In the genomic region with DNA sequence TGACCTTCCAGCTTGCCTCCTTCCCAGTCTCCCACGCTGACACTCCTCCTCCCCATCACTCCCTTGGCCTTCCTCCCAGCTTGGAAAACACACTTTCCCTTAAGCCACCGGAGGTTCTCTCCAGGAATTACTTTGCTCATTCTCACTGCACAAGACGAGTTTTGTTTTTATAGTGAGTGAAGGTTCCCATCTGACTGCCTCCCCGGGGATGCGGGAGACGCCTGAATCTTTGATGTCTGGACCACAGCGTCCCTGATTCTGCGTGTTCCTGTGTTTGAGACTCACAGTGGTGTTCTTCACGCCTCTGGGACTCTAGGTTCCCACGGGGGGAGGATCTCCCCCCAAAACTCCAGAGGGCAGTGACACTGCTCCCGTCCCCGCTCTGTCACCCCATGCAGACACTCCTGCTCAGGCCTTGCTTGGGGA, we compare ENCODE assay signal across 15 cellular contexts. TPM values are rescaled to one million over a fixed set of nuclear protein-coding genes. Genes with fewer than 3 reads are reported as not detected.
A peak's percentile ranks its signal among the peaks of the same experiment; 100 is the strongest.
DNase-seq lines count a peak whose midpoint lies in the region; ATAC-seq lines count a peak whose summit lies in the region.
"Had no signal": no experiment of that assay in that cellular context is flagged by ENCODE, and none has a peak within 500 bp of the region (broad histone marks: within the 10 kb centered on the region; RNA-seq: fewer than 3 reads in every experiment).

No MANE protein-coding gene starts in this region.

- POLR2A ChIA-PET in activated CD4-positive, alpha-beta memory T cell treated with anti-CD3 and anti-CD28 coated beads, Interleukin-2, amount 10 ng/mL, durations not matched to agents 7 days and 5 days (lab: Charles Lee): interaction anchor here (1.4 to 1.9 kb wide), 2 partner anchors 8 to 20 kb away, joined by 5 to 11 read pairs; no protein-coding TSS in a partner anchor
- POLR2A ChIA-PET in activated CD4-positive, alpha-beta memory T cell treated with anti-CD3 and anti-CD28 coated beads for 36 hours (lab: Charles Lee): no interaction called here

- CTCF ChIA-PET in activated CD4-positive, alpha-beta memory T cell treated with anti-CD3 and anti-CD28 coated beads, Interleukin-2, amount 10 ng/mL, durations not matched to agents 7 days and 5 days (lab: Charles Lee): no interaction called here
- CTCF ChIA-PET in activated CD4-positive, alpha-beta memory T cell treated with anti-CD3 and anti-CD28 coated beads for 36 hours (lab: Charles Lee): interaction anchor here (0.8 kb wide), 1 partner anchor 22 kb away, joined by 3 read pairs; no protein-coding TSS in a partner anchor

- H3K9me3 Mint-ChIP-seq in activated CD4-positive, alpha-beta memory T cell treated with anti-CD3 and anti-CD28 coated beads, Interleukin-2, amount 10 ng/mL, durations not matched to agents 7 days and 5 days: no peaks in the 10 kb centered on the region
- H3K9me3 Mint-ChIP-seq in activated CD4-positive, alpha-beta memory T cell treated with anti-CD3 and anti-CD28 coated beads for 36 hours: no peaks in the 10 kb centered on the region
- H3K9me3 Mint-ChIP-seq in effector memory CD8-positive, alpha-beta T cell: no peaks in the 10 kb centered on the region
- H3K9me3 Mint-ChIP-seq in stimulated activated naive B cell treated with anti-CD40 and anti-IgM and Interleukin-4, amounts not matched to agents 10 μg/mL and 1 μg/mL and 100 μg/mL, for 72 hours: no peaks in the 10 kb centered on the region

- H3K36me3 Mint-ChIP-seq in activated CD4-positive, alpha-beta memory T cell treated with anti-CD3 and anti-CD28 coated beads, Interleukin-2, amount 10 ng/mL, durations not matched to agents 7 days and 5 days (ENCODE audit: low read depth): peaks cover 3% of the 10 kb centered on the region
- H3K36me3 Mint-ChIP-seq in activated CD4-positive, alpha-beta memory T cell treated with anti-CD3 and anti-CD28 coated beads for 36 hours: no peaks in the 10 kb centered on the region
- H3K36me3 Mint-ChIP-seq in effector memory CD8-positive, alpha-beta T cell (ENCODE audit: insufficient read depth): peaks cover 10% of the 10 kb centered on the region
- H3K36me3 Mint-ChIP-seq in stimulated activated naive B cell treated with anti-CD40 and anti-IgM and Interleukin-4, amounts not matched to agents 10 μg/mL and 1 μg/mL and 100 μg/mL, for 72 hours: no peaks in the 10 kb centered on the region

- ATAC-seq in effector memory CD8-positive, alpha-beta T cell (replicated peaks): no peak
- ATAC-seq in stimulated activated naive B cell treated with anti-CD40 and anti-IgM and Interleukin-4, amounts not matched to agents 10 μg/mL and 1 μg/mL and 100 μg/mL, for 72 hours (replicated peaks): no peak
- no peak for ATAC-seq in HG03045 (IDR thresholded peaks at IDR 0.05; ENCODE audit: unreplicated experiment)

- intact Hi-C loops in activated CD4-positive, alpha-beta memory T cell treated with anti-CD3 and anti-CD28 coated beads for 36 hours (cut with micrococcal nuclease): no loop called here

- H3K4me1 Mint-ChIP-seq in activated CD4-positive, alpha-beta memory T cell treated with anti-CD3 and anti-CD28 coated beads, Interleukin-2, amount 10 ng/mL, durations not matched to agents 7 days and 5 days: peaks cover 69% of the 10 kb centered on the region
- peaks cover 55% of the 10 kb centered on the region for H3K4me1 Mint-ChIP-seq in activated CD4-positive, alpha-beta memory T cell treated with anti-CD3 and anti-CD28 coated beads for 36 hours (ENCODE audit: low read depth)
- peaks cover 41 to 49% of the 10 kb centered on the region in 2 donors for H3K4me1 Mint-ChIP-seq in effector memory CD8-positive, alpha-beta T cell (ENCODE audit: low read depth in 2 of 2)
- peaks cover 34 to 51% of the 10 kb centered on the region in 2 donors for H3K4me1 Mint-ChIP-seq in stimulated activated naive B cell treated with anti-CD40 and anti-IgM and Interleukin-4, amounts not matched to agents 10 μg/mL and 1 μg/mL and 100 μg/mL, for 72 hours

- no peak for DNase-seq in activated CD4-positive, alpha-beta memory T cell treated with anti-CD3 and anti-CD28 coated beads, Interleukin-2, amount 10 ng/mL, durations not matched to agents 7 days and 5 days
- no peak for DNase-seq in activated CD4-positive, alpha-beta memory T cell treated with anti-CD3 and anti-CD28 coated beads for 36 hours
- no peak for DNase-seq in effector memory CD8-positive, alpha-beta T cell
- peak; percentile 73 for DNase-seq in midbrain (lab: John Stamatoyannopoulos, UW)
- DNase-seq in effector CD4-positive, alpha-beta T cell: no peak
- DNase-seq in stimulated activated naive B cell treated with anti-CD40 and anti-IgM and Interleukin-4, amounts not matched to agents 10 μg/mL and 1 μg/mL and 100 μg/mL, for 72 hours: no peak
- DNase-seq: activated CD4-positive, alpha-beta T cell treated with anti-CD3 and anti-CD28 coated beads for 4 hours; DND-41; islet precursor cell; NCI-H774 had no signal

- no peak overlapping the region for H3K4me3 Mint-ChIP-seq in activated CD4-positive, alpha-beta memory T cell treated with anti-CD3 and anti-CD28 coated beads, Interleukin-2, amount 10 ng/mL, durations not matched to agents 7 days and 5 days
- no peak overlapping the region for H3K4me3 Mint-ChIP-seq in activated CD4-positive, alpha-beta memory T cell treated with anti-CD3 and anti-CD28 coated beads for 36 hours
- peak overlapping the region in 1 of 2 donors; percentile 29 for H3K4me3 Mint-ChIP-seq in effector memory CD8-positive, alpha-beta T cell
- no peak overlapping the region for H3K4me3 Mint-ChIP-seq in stimulated activated naive B cell treated with anti-CD40 and anti-IgM and Interleukin-4, amounts not matched to agents 10 μg/mL and 1 μg/mL and 100 μg/mL, for 72 hours

- H3K27ac Mint-ChIP-seq in activated CD4-positive, alpha-beta memory T cell treated with anti-CD3 and anti-CD28 coated beads, Interleukin-2, amount 10 ng/mL, durations not matched to agents 7 days and 5 days: peak overlapping the region; percentile 40
- no peak overlapping the region for H3K27ac Mint-ChIP-seq in activated CD4-positive, alpha-beta memory T cell treated with anti-CD3 and anti-CD28 coated beads for 36 hours
- H3K27ac Mint-ChIP-seq in effector memory CD8-positive, alpha-beta T cell: peak overlapping the region; percentile 57 to 88
- no peak overlapping the region for H3K27ac Mint-ChIP-seq in stimulated activated naive B cell treated with anti-CD40 and anti-IgM and Interleukin-4, amounts not matched to agents 10 μg/mL and 1 μg/mL and 100 μg/mL, for 72 hours

- peak overlapping the region; percentile 90 for H3K27ac ChIP-seq in temporal lobe (ENCODE audit: low read depth, low read length)

- H3K27me3 Mint-ChIP-seq in activated CD4-positive, alpha-beta memory T cell treated with anti-CD3 and anti-CD28 coated beads, Interleukin-2, amount 10 ng/mL, durations not matched to agents 7 days and 5 days: no peaks in the 10 kb centered on the region
- H3K27me3 Mint-ChIP-seq in activated CD4-positive, alpha-beta memory T cell treated with anti-CD3 and anti-CD28 coated beads for 36 hours: no peaks in the 10 kb centered on the region
- peaks cover 6 to 7% of the 10 kb centered on the region in 2 donors for H3K27me3 Mint-ChIP-seq in effector memory CD8-positive, alpha-beta T cell
- peaks cover 41 to 44% of the 10 kb centered on the region in 2 donors for H3K27me3 Mint-ChIP-seq in stimulated activated naive B cell treated with anti-CD40 and anti-IgM and Interleukin-4, amounts not matched to agents 10 μg/mL and 1 μg/mL and 100 μg/mL, for 72 hours

RNA-seq across cellular contexts. Expression of a gene that starts 2.0 kb away (rescaled TPM):
- total RNA-seq in activated CD4-positive, alpha-beta memory T cell treated with anti-CD3 and anti-CD28 coated beads, Interleukin-2, amount 10 ng/mL, durations not matched to agents 7 days and 5 days: 1 to 10 TPM; 2.5 to 3.1 TPM
- total RNA-seq in activated CD4-positive, alpha-beta memory T cell treated with anti-CD3 and anti-CD28 coated beads for 36 hours: 1 to 10 TPM; 1.6 to 1.7 TPM
- total RNA-seq in temporal lobe: 0.25 TPM
- total RNA-seq: A172, epithelial cell of proximal tubule, posterior vena cava had no signal

RNA-seq across cellular contexts. Expression of a gene that starts 50.0 kb away (rescaled TPM):
- total RNA-seq in activated CD4-positive, alpha-beta memory T cell treated with anti-CD3 and anti-CD28 coated beads, Interleukin-2, amount 10 ng/mL, durations not matched to agents 7 days and 5 days: 1 to 10 TPM; 3.5 to 3.8 TPM
- under 1 TPM; 0.51 to 0.59 TPM for total RNA-seq in activated CD4-positive, alpha-beta memory T cell treated with anti-CD3 and anti-CD28 coated beads for 36 hours
- total RNA-seq in temporal lobe: under 0.01 TPM
- total RNA-seq: A172, epithelial cell of proximal tubule had no signal

Comparison
In these comparisons a context has a peak if more than half of its experiments do, and no peak if none do; other contexts are left out.
1. H3K27ac Mint-ChIP-seq: peak in activated CD4-positive, alpha-beta memory T cell treated with anti-CD3 and anti-CD28 coated beads, Interleukin-2, amount 10 ng/mL, durations not matched to agents 7 days and 5 days (single experiment) and effector memory CD8-positive, alpha-beta T cell (2 of 2); none in activated CD4-positive, alpha-beta memory T cell treated with anti-CD3 and anti-CD28 coated beads for 36 hours (single experiment) and stimulated activated naive B cell treated with anti-CD40 and anti-IgM and Interleukin-4, amounts not matched to agents 10 μg/mL and 1 μg/mL and 100 μg/mL, for 72 hours (single experiment).